8 cellular contexts compared by ENCODE assay signal in genomic region chr16:55465077-55465896, GRCh38. TPM values are rescaled to one million over a fixed set of nuclear protein-coding genes. Genes with fewer than 3 reads are reported as not detected.
DNase-seq lines count a peak whose midpoint lies in the region; ATAC-seq and TF ChIP-seq lines count a peak whose summit lies in the region.

No MANE protein-coding gene starts in this region.

- no peaks in the 10 kb centered on the region for H3K79me2 ChIP-seq in HCT116 (ENCODE audit: insufficient read depth, low read length)
- H3K79me2 ChIP-seq in SK-N-SH (ENCODE audit: insufficient read depth), result no peaks in the 10 kb centered on the region

- no TSS peak for BruUV-seq in HCT116 (replicated peaks; lab: Mats Ljungman, UMichigan)

- H3K27ac ChIP-seq in HCT116 (ENCODE audit: low read depth, low read length) (no peak overlapping the region), SK-N-SH (ENCODE audit: low read depth in 2 of 2, low read length in 1 of 2) (no peak overlapping the region), prostate gland (no peak overlapping the region), vagina (no peak overlapping the region)

- H3K27ac Mint-ChIP-seq in activated naive CD4-positive, alpha-beta T cell treated with anti-CD3 and anti-CD28 coated beads, Interleukin-2, amount 10 ng/mL, durations not matched to agents 7 days and 5 days, result no peak overlapping the region

- RAD21 ChIA-PET in HCT116 (lab: Charles Lee; ENCODE audit: low non-redundant PET in 1 of 2, low total read pairs in 2 of 2, uncharacterized antibody in 2 of 2, unreplicated experiment in 2 of 2), result interaction anchor here (0.6 to 2.3 kb wide), 13 partner anchors 74 to 1915 kb away, joined by 3 to 23 read pairs (median 4); no protein-coding TSS in a partner anchor

- POLR2A ChIA-PET in HCT116 (lab: Charles Lee), result interaction anchor here (1.0 kb wide), 1 partner anchor 239 kb away, joined by 4 read pairs; no protein-coding TSS in a partner anchor
- POLR2A ChIA-PET in SK-N-SH (lab: Yijun Ruan, JAX), result interaction anchor here (0.9 kb wide), 1 partner anchor 241 kb away, joined by 5 read pairs; no protein-coding TSS in a partner anchor

- H3K36me3 ChIP-seq in HCT116 (ENCODE audit: control insufficient read depth in 1 of 2, insufficient read depth in 2 of 2, low read length in 2 of 2) (no peaks in the 10 kb centered on the region), MG63 (no peaks in the 10 kb centered on the region), SK-N-SH (replicated peaks in 1 of 2; ENCODE audit: control insufficient read depth in 1 of 2, insufficient read depth in 2 of 2, low read length in 1 of 2) (no peaks in the 10 kb centered on the region), prostate gland (no peaks in the 10 kb centered on the region), vagina (no peaks in the 10 kb centered on the region)

- peak; percentile 99 for TF ChIP-seq CTCF in GM12865 (IDR thresholded peaks at IDR 0.05; ENCODE audit: insufficient read depth, low read depth, low read length, missing control alignments)
- peak; percentile 98 to 100 (median 100) for TF ChIP-seq CTCF in HCT116 (IDR thresholded peaks at IDR 0.05 in 2 of 3, conservative IDR thresholded peaks at IDR 0.05 in 1 of 3; ENCODE audit: borderline replicate concordance in 1 of 3, insufficient read depth in 1 of 3, low read depth in 2 of 3, low read length in 2 of 3)
- TF ChIP-seq CTCF in SK-N-SH (IDR thresholded peaks at IDR 0.05), result peak; percentile 100
- TF ChIP-seq CTCF in prostate gland (IDR thresholded peaks at IDR 0.05), result peak; percentile 99 to 100 (median 100)
- peak; percentile 99 to 100 (median 100) for TF ChIP-seq CTCF in vagina (IDR thresholded peaks at IDR 0.05)

- peaks cover 3% of the 10 kb centered on the region for H3K27me3 Mint-ChIP-seq in activated naive CD4-positive, alpha-beta T cell treated with anti-CD3 and anti-CD28 coated beads, Interleukin-2, amount 10 ng/mL, durations not matched to agents 7 days and 5 days

- H3K4me2 ChIP-seq in HCT116 (ENCODE audit: low read length), result no peak overlapping the region
- H3K4me2 ChIP-seq in SK-N-SH, result 0 out of 2 replicates have a peak overlapping the region, but pooled peaks have one; percentile 29

- intact Hi-C loops in HCT116 (cut with micrococcal nuclease) (loop anchor here (1.0 to 10.0 kb wide), 6 partner anchors 42 to 1910 kb away; partner anchors contain the start of gene LPCAT2), Right ventricle myocardium inferior (cut with DNase I) (loop anchor here (1.0 to 5.0 kb wide), 5 partner anchors 37 to 377 kb away; no protein-coding TSS in a partner anchor), prostate gland (cut with DNase I) (loop anchor here (1.0 to 5.0 kb wide), 3 partner anchors 78 to 377 kb away; no protein-coding TSS in a partner anchor), vagina (cut with DNase I) (loop anchor here (2.0 to 10.0 kb wide), 3 partner anchors 78 to 380 kb away; no protein-coding TSS in a partner anchor)

- H3F3A ChIP-seq in SK-N-SH (replicated peaks; ENCODE audit: insufficient read depth), result peaks cover 4% of the 10 kb centered on the region

- peak; percentile 87 for DNase-seq in GM12865 (ENCODE audit: low read depth)
- DNase-seq in HCT116 (ENCODE audit: low read depth, low spot score), result peak; percentile 64
- peak; percentile 76 for DNase-seq in MG63
- DNase-seq in SK-N-SH, result peak; percentile 81
- peak; percentile 89 for DNase-seq in activated naive CD4-positive, alpha-beta T cell treated with anti-CD3 and anti-CD28 coated beads, Interleukin-2, amount 10 ng/mL, durations not matched to agents 7 days and 5 days
- DNase-seq in Right ventricle myocardium inferior (ENCODE audit: missing footprints), result peak; percentile 93
- peak; percentile 88 for DNase-seq in prostate gland (ENCODE audit: low spot score)
- no peak for DNase-seq in vagina (ENCODE audit: extremely low spot score in 2 of 2)

- H3K9me3 ChIP-seq in HCT116 (ENCODE audit: control insufficient read depth in 1 of 2, insufficient read depth in 1 of 2, low read depth in 1 of 2, low read length in 2 of 2) (no peaks in the 10 kb centered on the region), MG63 (no peaks in the 10 kb centered on the region), SK-N-SH (no peaks in the 10 kb centered on the region), prostate gland (no peaks in the 10 kb centered on the region), vagina (no peaks in the 10 kb centered on the region)

- no peaks in the 10 kb centered on the region for H3K4me1 Mint-ChIP-seq in activated naive CD4-positive, alpha-beta T cell treated with anti-CD3 and anti-CD28 coated beads, Interleukin-2, amount 10 ng/mL, durations not matched to agents 7 days and 5 days

- H3K4me1 ChIP-seq in HCT116 (ENCODE audit: control insufficient read depth in 1 of 2, insufficient read depth in 2 of 2, low read length in 2 of 2) (peaks cover 0 to 2% of the 10 kb centered on the region in 2 experiments; a peak in 2 of 4 replicates), SK-N-SH (ENCODE audit: control insufficient read depth in 1 of 2, insufficient read depth in 2 of 2, low read depth in 1 of 2, low read length in 1 of 2) (peaks cover 0 to 2% of the 10 kb centered on the region in 2 experiments; a peak in 2 of 4 replicates), prostate gland (replicated peaks) (no peaks in the 10 kb centered on the region), vagina (peaks cover 2% of the 10 kb centered on the region)

- WGBS in SK-N-SH (ENCODE audit: low lambda C conversion rate), result 29% methylated on average over 18 of the region's 19 CpGs
- WGBS in prostate gland, result 28% methylated on average over 19 of the region's 19 CpGs

- no peak for TF ChIP-seq EP300 in SK-N-SH (IDR thresholded peaks at IDR 0.05; ENCODE audit: borderline replicate concordance in 1 of 2, low read depth in 1 of 2, low read length in 1 of 2)

- peak overlapping the region; percentile 75 for H2AFZ ChIP-seq in HCT116 (ENCODE audit: low read depth, low read length, poor library complexity, severe bottlenecking)
- no peak overlapping the region for H2AFZ ChIP-seq in SK-N-SH (ENCODE audit: low read depth)

- H3K27me3 ChIP-seq in HCT116 (ENCODE audit: insufficient read depth, low read length) (no peaks in the 10 kb centered on the region), MG63 (no peaks in the 10 kb centered on the region; the same call in 1 of the 2 replicates), SK-N-SH (ENCODE audit: insufficient read depth) (no peaks in the 10 kb centered on the region), prostate gland (replicated peaks; ENCODE audit: insufficient read depth) (no peaks in the 10 kb centered on the region), vagina (no peaks in the 10 kb centered on the region)

- H3K4me3 Mint-ChIP-seq in activated naive CD4-positive, alpha-beta T cell treated with anti-CD3 and anti-CD28 coated beads, Interleukin-2, amount 10 ng/mL, durations not matched to agents 7 days and 5 days, result no peak overlapping the region

- no peak for TF ChIP-seq POLR2A in HCT116 (IDR thresholded peaks at IDR 0.05; ENCODE audit: borderline replicate concordance, extremely low read depth, insufficient read depth, insufficient read length)
- TF ChIP-seq POLR2A in prostate gland (IDR thresholded peaks at IDR 0.05), result no peak
- TF ChIP-seq POLR2A in vagina (IDR thresholded peaks at IDR 0.05), result no peak

- H3K9me3 Mint-ChIP-seq in activated naive CD4-positive, alpha-beta T cell treated with anti-CD3 and anti-CD28 coated beads, Interleukin-2, amount 10 ng/mL, durations not matched to agents 7 days and 5 days, result no peaks in the 10 kb centered on the region

- H4K20me1 ChIP-seq in HCT116 (ENCODE audit: insufficient read depth) (no peaks in the 10 kb centered on the region), SK-N-SH (ENCODE audit: insufficient read depth) (no peaks in the 10 kb centered on the region)

- H3K36me3 Mint-ChIP-seq in activated naive CD4-positive, alpha-beta T cell treated with anti-CD3 and anti-CD28 coated beads, Interleukin-2, amount 10 ng/mL, durations not matched to agents 7 days and 5 days, result no peaks in the 10 kb centered on the region

- TF ChIP-seq RAD21 in HCT116 (IDR thresholded peaks at IDR 0.05; ENCODE audit: low read depth) (peak; percentile 100), SK-N-SH (IDR thresholded peaks at IDR 0.05; ENCODE audit: low read length) (peak; percentile 100)

- CTCF ChIA-PET in HCT116 (lab: Charles Lee) (interaction anchor here (0.6 to 3.4 kb wide), 46 partner anchors 8 to 1915 kb away, joined by 3 to 135 read pairs (median 4); partner anchors contain the start of gene CES1), SK-N-SH (lab: Yijun Ruan, JAX) (interaction anchor here (0.5 to 7.9 kb wide), 126 partner anchors 8 to 1920 kb away, joined by 3 to 130 read pairs (median 4); partner anchors contain the start of gene MMP2)
- CTCF ChIA-PET in activated naive CD4-positive, alpha-beta T cell treated with anti-CD3 and anti-CD28 coated beads, Interleukin-2, amount 10 ng/mL, durations not matched to agents 7 days and 5 days (lab: Charles Lee), result interaction anchor here (0.6 to 5.2 kb wide), 50 partner anchors 8 to 1518 kb away, joined by 3 to 125 read pairs (median 4); no protein-coding TSS in a partner anchor

- H3K4me3 ChIP-seq in GM12865 (ENCODE audit: low read depth, low read length), result no peak overlapping the region
- H3K4me3 ChIP-seq in HCT116 (replicated peaks in 1 of 2; ENCODE audit: low read depth in 1 of 2, low read length in 2 of 2), result no peak overlapping the region
- H3K4me3 ChIP-seq in MG63, result no peak overlapping the region
- H3K4me3 ChIP-seq in SK-N-SH (ENCODE audit: low read depth in 2 of 2, low read length in 1 of 2), result peak overlapping the region in 1 of 2 experiments; percentile 56; a peak in 1 of 4 replicates
- no peak overlapping the region for H3K4me3 ChIP-seq in prostate gland
- H3K4me3 ChIP-seq in vagina, result no peak overlapping the region

- ATAC-seq in HCT116 (peak; percentile 95), Right ventricle myocardium inferior (peak; percentile 92)

- H3K9ac ChIP-seq in HCT116 (ENCODE audit: low read length) (no peak overlapping the region), SK-N-SH (no peak overlapping the region)

- H3K9me2 ChIP-seq in HCT116 (ENCODE audit: insufficient read depth), result no peaks in the 10 kb centered on the region
- no peaks in the 10 kb centered on the region for H3K9me2 ChIP-seq in SK-N-SH

RNA-seq across cellular contexts. Expression of gene MMP2, which starts 13.7 kb away (rescaled TPM):
- total RNA-seq in HCT116 (2021; ENCODE audit: unreplicated experiment) (1.5 TPM), Right ventricle myocardium inferior (135 TPM), prostate gland (100 to 1,000 TPM in 1 of 2 donors, 10 to 100 TPM in 1; 22.9 to 175 TPM), vagina (296 TPM)
- polyA plus RNA-seq in HCT116 (2012), result not detected in 2 replicates
- total RNA-seq in MG63 (2014; rRNA removed; shearing (Covaris generic); ENCODE audit: low replicate concordance), result 53.0 and 98.5 TPM in 2 replicates
- polyA plus RNA-seq in SK-N-SH (2012; rRNA removed), result 963 and 1,101 TPM in 2 replicates
- 657 and 848 TPM in 2 replicates for polyA plus RNA-seq in SK-N-SH (2012; cell fraction: cytosol; rRNA removed)
- polyA plus RNA-seq in SK-N-SH (2012; cell fraction: nucleus; rRNA removed), result 471 and 582 TPM in 2 replicates

RNA-seq across cellular contexts. Expression of gene LPCAT2, which starts 43.6 kb away (rescaled TPM):
- total RNA-seq in HCT116 (2021; ENCODE audit: unreplicated experiment) (13.1 TPM), Right ventricle myocardium inferior (8.6 TPM), prostate gland (10 to 100 TPM; 10.8 to 13.6 TPM), vagina (11.3 TPM)
- polyA plus RNA-seq in HCT116 (2012), result 5.0 and 5.8 TPM in 2 replicates
- total RNA-seq in MG63 (2014; rRNA removed; shearing (Covaris generic); ENCODE audit: low replicate concordance), result not detected in 2 replicates
- polyA plus RNA-seq in SK-N-SH (2012; rRNA removed), result 9.1 and 14.5 TPM in 2 replicates
- 12.4 and 14.1 TPM in 2 replicates for polyA plus RNA-seq in SK-N-SH (2012; cell fraction: cytosol; rRNA removed)
- polyA plus RNA-seq in SK-N-SH (2012; cell fraction: nucleus; rRNA removed), result 18.9 and 28.5 TPM in 2 replicates

Comparison
In these comparisons a context has a peak if more than half of its experiments do, and no peak if none do; other contexts are left out.
1. DNase-seq: peak in GM12865 (single experiment), HCT116 (single experiment), MG63 (single experiment), SK-N-SH (single experiment), activated naive CD4-positive, alpha-beta T cell treated with anti-CD3 and anti-CD28 coated beads, Interleukin-2, amount 10 ng/mL, durations not matched to agents 7 days and 5 days (single experiment), Right ventricle myocardium inferior (single experiment) and prostate gland (single experiment); none in vagina (0 of 2).
2. Peak in every context shown above with its lines, with median percentiles within 50 percentile points of each other: CTCF ChIP-seq.